Comparison of ENCODE assay signal across 9 cellular contexts in the genomic region with DNA sequence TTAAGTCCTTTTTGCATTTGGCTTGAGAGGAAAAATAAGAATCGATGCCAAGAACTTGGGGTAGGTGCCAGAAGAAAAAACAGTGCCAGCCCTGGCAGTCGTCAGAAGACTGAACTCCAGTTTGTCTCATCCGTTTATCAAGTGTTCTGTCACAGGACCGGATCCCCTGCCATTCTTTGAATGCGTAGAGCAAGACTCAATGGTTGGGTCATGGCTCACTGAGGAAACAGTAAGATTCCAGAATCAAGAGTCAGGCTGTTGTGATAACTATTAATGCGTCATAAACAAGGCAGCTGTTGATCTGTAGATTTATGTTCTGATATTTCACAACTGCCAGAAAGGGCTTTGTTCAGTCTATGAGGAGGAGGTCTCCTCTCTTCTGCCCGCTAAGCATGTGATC.
A peak's percentile ranks its signal among the peaks of the same experiment; 100 is the strongest.
DNase-seq lines count a peak whose midpoint lies in the region; ATAC-seq, FAIRE-seq and TF ChIP-seq lines count a peak whose summit lies in the region.
"Had no signal": no experiment of that assay in that cellular context is flagged by ENCODE, and none has a peak within 500 bp of the region (broad histone marks: within the 10 kb centered on the region; RNA-seq: fewer than 3 reads in every experiment).

No MANE protein-coding gene starts in this region.

- TF ChIP-seq CTCF in AG09319 (IDR thresholded peaks at IDR 0.05; ENCODE audit: low read depth, low read length) (no peak), fibroblast of mammary gland (conservative IDR thresholded peaks at IDR 0.05; ENCODE audit: control insufficient read depth, insufficient read depth, low read depth, low read length) (no peak), pancreas (IDR thresholded peaks at IDR 0.05) (no peak)

- no peaks in the 10 kb centered on the region for H3K27me3 ChIP-seq in pancreas

- H3K4me3 ChIP-seq in fibroblast of mammary gland (ENCODE audit: control insufficient read depth, low read depth, low read length) (no peak overlapping the region), pancreas (no peak overlapping the region)
- H3K4me3 ChIP-seq: K562 had no signal

- DNase-seq in AG09319 (ENCODE audit: extremely low read depth, low read depth): peak; percentile 69
- DNase-seq in RPMI7951 (ENCODE audit: low read depth): peak; percentile 94
- peak; percentile 99 for DNase-seq in fibroblast of mammary gland (ENCODE audit: low read depth)
- no peak for DNase-seq in pancreas
- no peak for DNase-seq in activated gamma-delta T cell (lab: John Stamatoyannopoulos, UW)
- no peak for DNase-seq in NCI-H1417 (lab: John Stamatoyannopoulos, UW)
- DNase-seq in NAMALWA (ENCODE audit: low spot score): no peak
- DNase-seq in HuH-7.5 (ENCODE audit: low spot score): no peak

- H3K27ac ChIP-seq in pancreas: no peak overlapping the region

- no peaks in the 10 kb centered on the region for H3K9me3 ChIP-seq in pancreas

- peak in 3 of 4 donors; percentile 13 to 53 (median 49) for ATAC-seq in pancreas
- ATAC-seq: K562 had no signal

- H3K36me3 ChIP-seq in pancreas: no peaks in the 10 kb centered on the region

- FAIRE-seq in pancreas (lab: Jason Lieb, UNC): peak; percentile 20
- FAIRE-seq: K562 had no signal

- peaks cover 0 to 3% (median 0%) of the 10 kb centered on the region in 3 donors for H3K4me1 ChIP-seq in pancreas

- intact Hi-C loops in pancreas (cut with DNase I): no loop called here

- WGBS in pancreas, 2 donors: 24 to 25% methylated on average over 7 of the region's 7 CpGs

Comparison
In these comparisons a context has a peak if more than half of its experiments do, and no peak if none do; other contexts are left out.
1. DNase-seq: peak in AG09319 (single experiment), RPMI7951 (single experiment) and fibroblast of mammary gland (single experiment); none in pancreas (0 of 6), activated gamma-delta T cell (single experiment), NCI-H1417 (0 of 3), NAMALWA (single experiment) and HuH-7.5 (single experiment).